In genomic region chr20:3980260-3981131, GRCh38 we compare ENCODE assay signal across 9 cellular contexts. TPM values are rescaled to one million over a fixed set of nuclear protein-coding genes. Genes with fewer than 3 reads are reported as not detected.
DNase-seq lines count a peak whose midpoint lies in the region; ATAC-seq, FAIRE-seq and TF ChIP-seq lines count a peak whose summit lies in the region.
"Had no signal": no experiment of that assay in that cellular context is flagged by ENCODE, and none has a peak within 500 bp of the region (broad histone marks: within the 10 kb centered on the region; RNA-seq: fewer than 3 reads in every experiment).

No MANE protein-coding gene starts in this region.

- no peak for TF ChIP-seq POLR2A in erythroblast (IDR thresholded peaks at IDR 0.05; ENCODE audit: low read length)

- H3K4me1 ChIP-seq in pancreas: peaks cover 0 to 10% (median 0%) of the 10 kb centered on the region in 3 donors

- no peaks in the 10 kb centered on the region for H3K36me3 ChIP-seq in pancreas

- H3K9me3 Mint-ChIP-seq in HFFc6 (no peaks in the 10 kb centered on the region), WTC11 (no peaks in the 10 kb centered on the region)

- peak overlapping the region in 1 of 4 donors; percentile 33 for H3K27ac ChIP-seq in pancreas

- 62 to 64% methylated on average over 12 of the region's 12 CpGs for WGBS in pancreas, 2 donors

- ATAC-seq in WTC11: no peak
- peak in 3 of 4 donors; percentile 36 to 52 (median 42) for ATAC-seq in pancreas
- no peak for ATAC-seq in GM19467 (IDR thresholded peaks at IDR 0.05; ENCODE audit: unreplicated experiment)

- FAIRE-seq in pancreas (lab: Jason Lieb, UNC): peak; percentile 37
- FAIRE-seq: islet of Langerhans had no signal

- no peak for TF ChIP-seq CTCF in HFFc6 (IDR thresholded peaks at IDR 0.05)
- TF ChIP-seq CTCF in WTC11 (IDR thresholded peaks at IDR 0.05): no peak
- no peak for TF ChIP-seq CTCF in pancreas (IDR thresholded peaks at IDR 0.05)

- H3K9me3 ChIP-seq in pancreas: no peaks in the 10 kb centered on the region

- POLR2A ChIA-PET in WTC11 (lab: Charles Lee): no interaction called here

- DNase-seq in AG08396 (ENCODE audit: low spot score): peak; percentile 39
- DNase-seq in HFFc6: peak; percentile 50
- no peak for DNase-seq in WTC11 (ENCODE audit: low spot score)
- peak; percentile 44 to 62 for DNase-seq in erythroblast (lab: John Stamatoyannopoulos, UW)
- no peak for DNase-seq in pancreas
- DNase-seq in amygdala (lab: John Stamatoyannopoulos, UW): no peak
- no peak for DNase-seq in cortex of kidney (lab: John Stamatoyannopoulos, UW)

- H3K36me3 Mint-ChIP-seq in HFFc6 (ENCODE audit: low read depth) (peaks cover 4% of the 10 kb centered on the region; the same call in 1 of the 2 replicates), WTC11 (no peaks in the 10 kb centered on the region)

- peak overlapping the region in 1 of 4 donors; percentile 10 for H3K4me3 ChIP-seq in pancreas

- CTCF ChIA-PET in WTC11 (lab: Charles Lee): interaction anchor here (1.1 kb wide), 1 partner anchor 105 kb away, joined by 3 read pairs; no protein-coding TSS in a partner anchor

- no peaks in the 10 kb centered on the region for H3K27me3 ChIP-seq in pancreas

- H3K4me1 Mint-ChIP-seq in HFFc6 (ENCODE audit: low read depth) (peaks cover 26% of the 10 kb centered on the region), WTC11 (peaks cover 4% of the 10 kb centered on the region; the same call in 1 of the 2 replicates)

- peak overlapping the region; percentile 97 for H3K27ac Mint-ChIP-seq in HFFc6
- 0 out of 2 replicates have a peak overlapping the region, but pooled peaks have one; percentile 57 for H3K27ac Mint-ChIP-seq in WTC11

- intact Hi-C loops in pancreas (cut with DNase I): no loop called here

- no peaks in the 10 kb centered on the region for H3K27me3 Mint-ChIP-seq in HFFc6 (ENCODE audit: insufficient read depth)
- no peaks in the 10 kb centered on the region for H3K27me3 Mint-ChIP-seq in WTC11 (ENCODE audit: low read depth)

- H3K4me3 Mint-ChIP-seq in HFFc6 (peak overlapping the region; percentile 87), WTC11 (no peak overlapping the region)

TF ChIP-seq in WTC11, 78 proteins besides CTCF, POLR2A, EP300 and RAD21:
- TF ChIP-seq GABPB1 (CRISPR knock-in tag; IDR thresholded peaks at IDR 0.05): peak; percentile 7; the same call in 1 of the 2 replicates
- no peak for TF ChIP-seq ZNF416 (CRISPR knock-in tag; IDR thresholded peaks at IDR 0.05)
- TF ChIP-seq ZNF232 (CRISPR knock-in tag; IDR thresholded peaks at IDR 0.05): no peak

RNA-seq across cellular contexts. Expression of gene RNF24, which starts 34.9 kb away (rescaled TPM):
- 10 to 100 TPM; 21.3 to 26.6 (median 24.7) TPM for total RNA-seq in HFFc6 (2021; fragmentation: NEBNext Ultra II Directional; extraction: Animal tissue kit (Norgen Biotek cat#: 25700))
- 11.0 to 12.5 TPM (median 11.7 TPM) in 3 replicates for total RNA-seq in WTC11 (2021)
- 10 to 100 TPM in 2 of 6 donors, 1 to 10 TPM in 4; 2.7 to 13.6 (median 5.7) TPM for total RNA-seq in pancreas
- polyA plus RNA-seq in pancreas: 1 to 10 TPM; 1.6 to 2.4 TPM

Comparison
In these comparisons a context has a peak if more than half of its experiments do, and no peak if none do; other contexts are left out.
1. DNase-seq: peak in AG08396 (single experiment), HFFc6 (single experiment) and erythroblast (2 of 2); none in WTC11 (single experiment), pancreas (0 of 6), amygdala (0 of 56) and cortex of kidney (single experiment).
2. ATAC-seq: peak in pancreas (3 of 4); none in WTC11 (single experiment) and GM19467 (single experiment).